Comparison of ENCODE assay signal across 7 cellular contexts in genomic region chr6:27795697-27796494, GRCh38.
DNase-seq lines count a peak whose midpoint lies in the region; ATAC-seq and TF ChIP-seq lines count a peak whose summit lies in the region.

No MANE protein-coding gene starts in this region.

- no peaks in the 10 kb centered on the region for H3K36me3 ChIP-seq in GM06990 (ENCODE audit: control insufficient read depth, insufficient read depth, low read length)

- H3K4me3 ChIP-seq in GM06990 (replicated peaks; ENCODE audit: low read depth, low read length) = no peak overlapping the region

- peak; percentile 67 for ATAC-seq in SK-N-SH treated with all-trans-retinoic acid at 6 μM for 48 hours

- no peak for DNase-seq in GM06990 (ENCODE audit: extremely low read depth, insufficient read length)
- DNase-seq in HEK293T (ENCODE audit: extremely low spot score) = peak; percentile 69
- DNase-seq in NCI-H1105 treated with DMSO at 0.1 percent for 48 hours (lab: John Stamatoyannopoulos, UW) = peak; percentile 85
- peak; percentile 81 for DNase-seq in iris pigment epithelial cell (ENCODE audit: low read depth)
- DNase-seq in stimulated activated CD4-positive, alpha-beta T cell treated with anti-CD3 and anti-CD28 coated beads, Interleukin-2, amount 100 ng/mL, for 4 hours (ENCODE audit: low read depth) = peak; percentile 54

- H3K9me3 Mint-ChIP-seq in brain = no peaks in the 10 kb centered on the region

- no peaks in the 10 kb centered on the region for H3K36me3 Mint-ChIP-seq in brain

- peaks cover 14% of the 10 kb centered on the region for H3K27me3 Mint-ChIP-seq in brain

- CTCF ChIA-PET in HEK293T (lab: Yijun Ruan, JAX) = interaction anchor here (0.6 to 2.3 kb wide), 14 partner anchors 9 to 669 kb away, joined by 3 to 13 read pairs (median 3); a partner anchor contains a TSS

- TF ChIP-seq CTCF in GM06990 (IDR thresholded peaks at IDR 0.05; ENCODE audit: insufficient read depth, low read length, poor library complexity, severe bottlenecking) (peak; percentile 69), brain (conservative IDR thresholded peaks at IDR 0.05) (peak; percentile 73 to 82)

- peak overlapping the region; percentile 1 to 56 (median 47) for H3K4me3 Mint-ChIP-seq in brain

- POLR2A ChIA-PET in HEK293T (lab: Yijun Ruan, JAX) = interaction anchor here (0.6 to 3.9 kb wide), 7 partner anchors 23 to 544 kb away, joined by 3 to 20 read pairs (median 3); a partner anchor contains a TSS

- H3K27me3 ChIP-seq in GM06990 (replicated peaks; ENCODE audit: control insufficient read depth, insufficient read depth, low read length) = no peaks in the 10 kb centered on the region

- peaks cover 37% of the 10 kb centered on the region for H3K4me1 Mint-ChIP-seq in brain

- H3K27ac Mint-ChIP-seq in brain = peak overlapping the region in 3 of 5 experiments; percentile 58 to 88 (median 68)

TF ChIP-seq in HEK293T, 16 proteins besides CTCF, POLR2A, EP300 and RAD21:
- TF ChIP-seq ZNF384 (IDR thresholded peaks at IDR 0.05) (peak; percentile 95), FOXK2 (IDR thresholded peaks at IDR 0.05) (no peak), LEF1 (IDR thresholded peaks at IDR 0.05; ENCODE audit: borderline replicate concordance) (no peak), TARDBP (IDR thresholded peaks at IDR 0.05) (peak; percentile 56), SUZ12 (IDR thresholded peaks at IDR 0.05) (no peak), NFRKB (IDR thresholded peaks at IDR 0.05) (no peak), FOXM1 (IDR thresholded peaks at IDR 0.05; ENCODE audit: borderline replicate concordance) (no peak; the same call in 1 of the 2 replicates), ELF4 (IDR thresholded peaks at IDR 0.05) (no peak)
TF ChIP-seq in HEK293T: peak in this region for 2.

TF ChIP-seq in SK-N-SH treated with all-trans-retinoic acid at 6 μM for 48 hours, 23 proteins besides CTCF, POLR2A, EP300 and RAD21:
- TF ChIP-seq ESRRG (CRISPR knock-in tag; IDR thresholded peaks at IDR 0.05) (no peak), TCF4 (CRISPR knock-in tag; IDR thresholded peaks at IDR 0.05; ENCODE audit: borderline replicate concordance) (no peak), TSHZ2 (CRISPR knock-in tag; IDR thresholded peaks at IDR 0.05) (no peak), BACH2 (CRISPR knock-in tag; IDR thresholded peaks at IDR 0.05; ENCODE audit: borderline replicate concordance) (no peak), ZC3H10 (CRISPR knock-in tag; IDR thresholded peaks at IDR 0.05) (no peak), CSDC2 (CRISPR knock-in tag; IDR thresholded peaks at IDR 0.05) (no peak), ZFP30 (CRISPR knock-in tag; IDR thresholded peaks at IDR 0.05) (no peak), ARNTL (CRISPR knock-in tag; IDR thresholded peaks at IDR 0.05; ENCODE audit: borderline replicate concordance, low read depth) (no peak), ZNF70 (CRISPR knock-in tag; IDR thresholded peaks at IDR 0.05) (no peak), CSRNP3 (CRISPR knock-in tag; IDR thresholded peaks at IDR 0.05) (no peak), ISL1 (CRISPR knock-in tag; IDR thresholded peaks at IDR 0.05) (no peak), RARB (CRISPR knock-in tag; IDR thresholded peaks at IDR 0.05) (no peak), OSR1 (CRISPR knock-in tag; IDR thresholded peaks at IDR 0.05) (no peak), PATZ1 (CRISPR knock-in tag; IDR thresholded peaks at IDR 0.05; ENCODE audit: borderline replicate concordance) (no peak), PPARA (CRISPR knock-in tag; IDR thresholded peaks at IDR 0.05; ENCODE audit: borderline replicate concordance) (no peak), CREB5 (CRISPR knock-in tag; IDR thresholded peaks at IDR 0.05; ENCODE audit: low read depth) (no peak), ZNF565 (CRISPR knock-in tag; conservative IDR thresholded peaks at IDR 0.05; ENCODE audit: low read depth) (no peak), ZNF8 (CRISPR knock-in tag; IDR thresholded peaks at IDR 0.05) (no peak), TOX (CRISPR knock-in tag; IDR thresholded peaks at IDR 0.05; ENCODE audit: borderline replicate concordance) (no peak)
